ENCODE assay signal across 8 cellular contexts in the genomic region with DNA sequence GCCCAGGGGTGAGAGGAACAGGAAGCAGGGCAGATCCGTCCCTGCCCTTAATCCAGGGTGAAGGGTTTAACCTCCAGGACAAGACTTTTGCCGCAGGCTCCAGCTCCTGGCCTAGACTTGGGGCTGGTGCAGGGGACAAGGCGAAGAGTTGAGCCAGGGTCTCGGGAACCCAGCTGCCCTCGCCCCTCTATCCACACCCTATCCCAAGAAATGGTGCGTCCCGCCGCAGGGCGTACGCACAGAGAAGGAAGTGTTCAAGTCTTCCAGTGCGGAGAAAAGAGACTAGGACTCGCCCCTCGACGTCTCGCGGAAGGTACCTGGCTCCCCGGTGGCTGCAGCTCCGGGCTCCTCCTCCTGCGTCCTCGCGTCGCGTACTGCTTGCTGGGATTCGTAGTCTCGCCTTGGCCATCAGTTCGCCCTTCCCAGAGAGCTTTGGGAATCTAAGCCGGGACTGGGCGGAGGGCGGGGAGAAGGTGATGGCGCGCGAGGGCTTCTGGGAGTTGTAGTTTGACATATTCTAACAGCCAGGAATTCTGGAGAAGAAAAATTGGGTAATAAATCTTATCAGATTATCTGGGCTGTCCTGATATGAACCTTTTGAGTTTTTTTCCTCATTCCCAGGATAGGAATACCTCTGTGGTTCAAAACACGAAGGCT. TPM values are rescaled to one million over a fixed set of nuclear protein-coding genes. Genes with fewer than 3 reads are reported as not detected.
DNase-seq lines count a peak whose midpoint lies in the region; ATAC-seq, FAIRE-seq and TF ChIP-seq lines count a peak whose summit lies in the region.

A gene with protein sequence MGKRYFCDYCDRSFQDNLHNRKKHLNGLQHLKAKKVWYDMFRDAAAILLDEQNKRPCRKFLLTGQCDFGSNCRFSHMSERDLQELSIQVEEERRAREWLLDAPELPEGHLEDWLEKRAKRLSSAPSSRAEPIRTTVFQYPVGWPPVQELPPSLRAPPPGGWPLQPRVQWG (minus strand): TSS at position 376 of the 657 bp plus-strand sequence. CDS start 18,463 bp downstream, outside the sequence.

- no peak for TF ChIP-seq CTCF in choroid plexus epithelial cell (conservative IDR thresholded peaks at IDR 0.05; ENCODE audit: low read depth, low read length)
- TF ChIP-seq CTCF in kidney (IDR thresholded peaks at IDR 0.05; ENCODE audit: borderline replicate concordance, extremely low read depth, insufficient read depth) = no peak

- H3K9ac ChIP-seq in kidney (ENCODE audit: low read length in 2 of 2) = peak within 1 kb of the TSS; percentile 96 to 97

- H3K4me3 ChIP-seq in choroid plexus epithelial cell (ENCODE audit: low read depth, low read length) = peak within 1 kb of the TSS; percentile 100
- H3K4me3 ChIP-seq in kidney (ENCODE audit: low read length in 2 of 2) = peak within 1 kb of the TSS; percentile 98 to 99

- H3K4me1 Mint-ChIP-seq in activated CD4-positive, alpha-beta T cell treated with anti-CD3 and anti-CD28 coated beads for 36 hours = peaks cover 31% of the 10 kb centered on the region

- TF ChIP-seq POLR2A in GM19193 (IDR thresholded peaks at IDR 0.05; ENCODE audit: extremely low read depth, insufficient read depth, insufficient read length) = peak; percentile 61

- POLR2A ChIA-PET in activated CD4-positive, alpha-beta T cell treated with anti-CD3 and anti-CD28 coated beads for 36 hours (lab: Charles Lee) = interaction anchor here (0.5 to 1.1 kb wide), 3 partner anchors 214 to 462 kb away, joined by 4 to 12 read pairs (median 4); a partner anchor contains a TSS

- peak within 1 kb of the TSS; percentile 98 for H3K27ac Mint-ChIP-seq in activated CD4-positive, alpha-beta T cell treated with anti-CD3 and anti-CD28 coated beads for 36 hours

- peak; percentile 88 for ATAC-seq in HG03439 (IDR thresholded peaks at IDR 0.05; ENCODE audit: unreplicated experiment)
- ATAC-seq in activated CD4-positive, alpha-beta T cell treated with anti-CD3 and anti-CD28 coated beads for 36 hours = peak; percentile 97

- FAIRE-seq in kidney (lab: Jason Lieb, UNC) = peak; percentile 66

- DNase-seq in AG20443 (ENCODE audit: low spot score) (peak; percentile 99), NCI-H524 (lab: John Stamatoyannopoulos, UW) (peak; percentile 94 to 97), choroid plexus epithelial cell (ENCODE audit: low read depth) (peak; percentile 99), kidney (peak; percentile 97)
- DNase-seq in activated CD4-positive, alpha-beta T cell treated with anti-CD3 and anti-CD28 coated beads for 36 hours = peak; percentile 96
- peak; percentile 95 for DNase-seq in stimulated activated CD4-positive, alpha-beta T cell treated with anti-CD3 and anti-CD28 coated beads, Interleukin-15, amount 100 ng/mL, for 24 hours

- H3K9me3 ChIP-seq in kidney (ENCODE audit: control insufficient read depth in 1 of 2, low read length in 2 of 2) = no peaks in the 10 kb centered on the region

- H3K27me3 Mint-ChIP-seq in activated CD4-positive, alpha-beta T cell treated with anti-CD3 and anti-CD28 coated beads for 36 hours = no peaks in the 10 kb centered on the region

- peaks cover 12 to 20% of the 10 kb centered on the region in 2 donors for H3K4me1 ChIP-seq in kidney (ENCODE audit: control insufficient read depth in 1 of 2, insufficient read depth in 1 of 2, low read depth in 1 of 2, low read length in 2 of 2)

- no peaks in the 10 kb centered on the region for H3K9me3 Mint-ChIP-seq in activated CD4-positive, alpha-beta T cell treated with anti-CD3 and anti-CD28 coated beads for 36 hours (ENCODE audit: low read depth)

- H3K36me3 ChIP-seq in kidney (ENCODE audit: control insufficient read depth in 1 of 2, insufficient read depth in 2 of 2, low read length in 2 of 2) = peaks cover 5 to 12% of the 10 kb centered on the region in 2 donors

- H3K36me3 Mint-ChIP-seq in activated CD4-positive, alpha-beta T cell treated with anti-CD3 and anti-CD28 coated beads for 36 hours (ENCODE audit: low read depth) = peaks cover 25% of the 10 kb centered on the region

- CTCF ChIA-PET in activated CD4-positive, alpha-beta T cell treated with anti-CD3 and anti-CD28 coated beads for 36 hours (lab: Charles Lee) = interaction anchor here (0.6 to 1.4 kb wide), 5 partner anchors 12 to 321 kb away, joined by 3 read pairs; no protein-coding TSS in a partner anchor

- peak within 1 kb of the TSS; percentile 99 for H3K4me3 Mint-ChIP-seq in activated CD4-positive, alpha-beta T cell treated with anti-CD3 and anti-CD28 coated beads for 36 hours

- intact Hi-C loops in activated CD4-positive, alpha-beta T cell treated with anti-CD3 and anti-CD28 coated beads for 36 hours (cut with DNase I, micrococcal nuclease) = loop anchor here (1.0 to 10.0 kb wide), 21 partner anchors 72 to 1202 kb away; a partner anchor contains a TSS
- intact Hi-C loops in kidney (cut with DNase I) = no loop called here

- peak within 1 kb of the TSS; percentile 91 to 94 for H3K27ac ChIP-seq in kidney (ENCODE audit: low read depth in 2 of 2, low read length in 2 of 2)

RNA-seq across cellular contexts. Expression of the gene that starts here (rescaled TPM):
- 10 to 100 TPM; 19.2 to 25.1 TPM for total RNA-seq in activated CD4-positive, alpha-beta T cell treated with anti-CD3 and anti-CD28 coated beads for 36 hours
- total RNA-seq in kidney = 21.3 TPM
- 47.7 TPM for polyA plus RNA-seq in kidney (ENCODE audit: insufficient read depth, low read depth, low replicate concordance)

Comparison
In these comparisons a context has a peak if more than half of its experiments do, and no peak if none do; other contexts are left out.
1. Peak in every context shown above with its lines: DNase-seq, ATAC-seq, H3K4me3 ChIP-seq and H3K27ac ChIP-seq.